31 cellular contexts compared by ENCODE assay signal in genomic region chr1:170370087-170370486, GRCh38.
A peak's percentile ranks its signal among the peaks of the same experiment; 100 is the strongest.
DNase-seq lines count a peak whose midpoint lies in the region; ATAC-seq and TF ChIP-seq lines count a peak whose summit lies in the region.
"Had no signal": no experiment of that assay in that cellular context is flagged by ENCODE, and none has a peak within 500 bp of the region (broad histone marks: within the 10 kb centered on the region; RNA-seq: fewer than 3 reads in every experiment).

No MANE protein-coding gene starts in this region.

- TF ChIP-seq CTCF in heart left ventricle (IDR thresholded peaks at IDR 0.05) = no peak
- no peak for TF ChIP-seq CTCF in type B pancreatic cell (conservative IDR thresholded peaks at IDR 0.05)

- 83 to 96% (median 91%) methylated on average over 9 of the region's 9 CpGs for WGBS in heart left ventricle, 4 donors

- ATAC-seq in Right ventricle myocardium inferior (no peak), heart left ventricle (no peak)
- ATAC-seq: A549; CD8-positive, alpha-beta T cell had no signal

- TF ChIP-seq POLR2A in heart left ventricle (IDR thresholded peaks at IDR 0.05) = no peak

- intact Hi-C loops in Right ventricle myocardium inferior (cut with DNase I) (no loop called here), heart left ventricle (cut with DNase I) (no loop called here)

- no peaks in the 10 kb centered on the region for H3K4me1 Mint-ChIP-seq in type B pancreatic cell (ENCODE audit: unreplicated experiment)
- H3K4me1 Mint-ChIP-seq: B cell; CD14-positive monocyte; CD4-positive, alpha-beta memory T cell; CD4-positive, CD25-positive, alpha-beta regulatory T cell; CD8-positive, alpha-beta memory T cell had no signal

- no peak overlapping the region for H3K4me3 Mint-ChIP-seq in type B pancreatic cell
- H3K4me3 Mint-ChIP-seq: B cell; CD14-positive monocyte; CD4-positive, alpha-beta memory T cell; CD4-positive, alpha-beta T cell; CD4-positive, CD25-positive, alpha-beta regulatory T cell; CD8-positive, alpha-beta memory T cell; CD8-positive, alpha-beta T cell had no signal

- H3K36me3 ChIP-seq in heart left ventricle = no peaks in the 10 kb centered on the region
- H3K36me3 ChIP-seq: BE2C; BLaER1; BLaER1 treated with 17β-estradiol and CSF1 and Interleukin-3, amounts not matched to agents 10 nM and 100 nM had no signal

- peaks cover 5% of the 10 kb centered on the region for H3K9me3 Mint-ChIP-seq in type B pancreatic cell

- H3K27ac ChIP-seq in heart left ventricle = no peak overlapping the region
- H3K27ac ChIP-seq: 22Rv1; A549; BLaER1; BLaER1 treated with 17β-estradiol and CSF1 and Interleukin-3, amounts not matched to agents 10 nM and 100 nM; C4-2B had no signal

- no peaks in the 10 kb centered on the region for H3K27me3 ChIP-seq in heart left ventricle
- H3K27me3 ChIP-seq: BE2C; BLaER1; BLaER1 treated with 17β-estradiol and CSF1 and Interleukin-3, amounts not matched to agents 10 nM and 100 nM had no signal

- H3K9me3 ChIP-seq in heart left ventricle = peaks cover 0 to 17% (median 0%) of the 10 kb centered on the region in 12 donors
- H3K9me3 ChIP-seq: A549, BE2C, BLaER1, Caco-2 had no signal

- no peaks in the 10 kb centered on the region for H3K36me3 Mint-ChIP-seq in type B pancreatic cell
- H3K36me3 Mint-ChIP-seq: CD14-positive monocyte; CD4-positive, alpha-beta memory T cell; CD4-positive, CD25-positive, alpha-beta regulatory T cell; CD8-positive, alpha-beta memory T cell; CD8-positive, alpha-beta T cell had no signal

- no peak overlapping the region for H3K27ac Mint-ChIP-seq in type B pancreatic cell
- H3K27ac Mint-ChIP-seq: B cell; CD14-positive monocyte; CD4-positive, alpha-beta memory T cell; CD4-positive, alpha-beta T cell; CD4-positive, CD25-positive, alpha-beta regulatory T cell; CD8-positive, alpha-beta memory T cell; CD8-positive, alpha-beta T cell had no signal

- DNase-seq in Right ventricle myocardium inferior (ENCODE audit: missing footprints) (peak; percentile 65), heart left ventricle (no peak), type B pancreatic cell (ENCODE audit: extremely low spot score, unreplicated experiment) (peak; percentile 62), DMS53 treated with DMSO at 0.1 percent for 48 hours (lab: John Stamatoyannopoulos, UW; ENCODE audit: unreplicated experiment) (no peak)
- DNase-seq: 8988T; ACHN; AML-193; BE2C; C1 segment of cervical spinal cord; Caco-2; Calu3; CD4-positive, alpha-beta memory T cell; CD4-positive, alpha-beta T cell; CD4-positive, CD25-positive, alpha-beta regulatory T cell; CD8-positive, alpha-beta memory T cell; CD8-positive, alpha-beta T cell; COR-L47; DMS 273 treated with DMSO at 0.1 percent for 48 hours; DMS153; DMS53; DMS79; DMS79 treated with DMSO at 0.1 percent for 48 hours; DND-41; EL had no signal

- H3K4me1 ChIP-seq in heart left ventricle = no peaks in the 10 kb centered on the region
- H3K4me1 ChIP-seq: A549; BE2C; BLaER1; BLaER1 treated with 17β-estradiol and CSF1 and Interleukin-3, amounts not matched to agents 10 nM and 100 nM; Caco-2 had no signal

- H3K4me3 ChIP-seq in heart left ventricle = no peak overlapping the region
- H3K4me3 ChIP-seq: A549; BLaER1; BLaER1 treated with 17β-estradiol and CSF1 and Interleukin-3, amounts not matched to agents 10 nM and 100 nM had no signal

- H3K27me3 Mint-ChIP-seq in type B pancreatic cell = no peaks in the 10 kb centered on the region
- H3K27me3 Mint-ChIP-seq: B cell; CD4-positive, CD25-positive, alpha-beta regulatory T cell had no signal

Comparison
In these comparisons a context has a peak if more than half of its experiments do, and no peak if none do; other contexts are left out.
1. DNase-seq: peak in Right ventricle myocardium inferior (single experiment) and type B pancreatic cell (single experiment); none in heart left ventricle (0 of 5) and DMS53 treated with DMSO at 0.1 percent for 48 hours (single experiment).